8 cellular contexts compared by ENCODE assay signal in the genomic region with DNA sequence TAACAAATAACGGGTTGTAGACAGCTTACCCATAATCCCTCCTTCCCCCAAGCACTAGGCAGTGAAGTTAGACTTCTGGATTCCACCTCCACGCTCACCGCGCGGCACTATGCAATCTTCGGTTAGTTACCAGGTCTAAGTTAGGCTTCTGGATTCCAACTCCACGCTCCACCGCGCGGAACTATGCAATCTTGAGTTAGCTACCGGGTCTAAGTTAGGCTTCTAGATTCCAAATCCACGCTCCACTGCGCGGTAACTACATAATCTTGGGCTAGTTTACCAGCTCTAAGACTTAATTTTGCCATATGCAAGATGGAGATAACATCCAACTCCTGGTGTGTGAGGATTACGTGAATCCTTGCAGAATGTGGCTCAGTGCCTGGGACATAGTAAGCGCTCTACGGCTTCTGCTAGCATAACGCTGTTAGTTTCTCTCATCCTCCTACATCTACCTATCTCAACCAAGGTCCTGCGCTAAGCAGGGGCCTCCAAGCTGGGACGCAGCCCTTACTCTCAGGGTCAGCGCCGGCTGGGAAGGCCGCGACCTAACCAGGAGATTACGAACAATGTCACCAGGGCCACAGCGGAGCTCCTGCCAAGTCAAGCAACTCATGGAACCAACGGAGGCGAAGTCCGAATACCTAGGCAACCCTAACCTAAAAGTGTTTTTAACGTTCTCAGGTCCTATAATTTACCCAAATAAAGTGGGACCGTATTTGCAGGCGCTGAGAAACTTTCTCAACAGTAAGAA. TPM values are rescaled to one million over a fixed set of nuclear protein-coding genes. Genes with fewer than 3 reads are reported as not detected.
DNase-seq lines count a peak whose midpoint lies in the region; ATAC-seq, FAIRE-seq and TF ChIP-seq lines count a peak whose summit lies in the region.

No MANE protein-coding gene starts in this region.

- peaks cover 54% of the 10 kb centered on the region for H3K36me3 Mint-ChIP-seq in activated CD8-positive, alpha-beta memory T cell treated with anti-CD3 and anti-CD28 coated beads, Interleukin-2, amount 10 ng/mL, durations not matched to agents 7 days and 5 days
- peaks cover 8 to 20% (median 16%) of the 10 kb centered on the region in 3 donors for H3K36me3 Mint-ChIP-seq in immature natural killer cell

- in situ Hi-C loops in GM12878 (cut with MboI) (no loop called here), GM13977 (cut with MboI; ENCODE audit: low pct_unique_long_range_greater_than_20kb, low sequenced_read_pairs, unreplicated experiment) (no loop called here)

- POLR2A ChIA-PET in GM12878 (lab: Charles Lee): interaction anchor here (0.9 to 3.5 kb wide), 6 partner anchors 9 to 58 kb away, joined by 3 to 29 read pairs (median 4); no protein-coding TSS in a partner anchor

- intact Hi-C loops in GM12878 (cut with micrococcal nuclease; ENCODE audit: unreplicated experiment): no loop called here

- H4K20me1 ChIP-seq in GM12878 (ENCODE audit: control insufficient read depth, insufficient read depth): peaks cover 9% of the 10 kb centered on the region

- H3K4me1 ChIP-seq in NT2/D1 (ENCODE audit: insufficient read depth, insufficient read length) (peaks cover 3% of the 10 kb centered on the region), GM12878 (ENCODE audit: control insufficient read depth, insufficient read depth, low read length) (peaks cover 5% of the 10 kb centered on the region; the same call in 1 of the 2 replicates)

- 73% methylated on average over 32 of the region's 32 CpGs for WGBS in GM12878 (ENCODE audit: insufficient coverage, insufficient replicate concordance, low lambda C conversion rate, missing lambda C conversion rate)

- H3K4me2 ChIP-seq in GM12878 (ENCODE audit: control insufficient read depth, insufficient read depth): peak overlapping the region; percentile 69

- RAD21 ChIA-PET in GM12878 (lab: Charles Lee; ENCODE audit: unreplicated experiment): interaction anchor here (1.3 to 4.0 kb wide), 3 partner anchors 9 to 36 kb away, joined by 5 to 28 read pairs (median 23); partner anchors contain the start of gene KIF23

- FAIRE-seq in GM12878 (lab: Jason Lieb, UNC): peak; percentile 78

- H3K4me3 ChIP-seq in NT2/D1 (ENCODE audit: insufficient read length, low read depth) (peak overlapping the region; percentile 85), GM12878 (peak overlapping the region; percentile 69)

- CTCF ChIA-PET in activated CD8-positive, alpha-beta memory T cell treated with anti-CD3 and anti-CD28 coated beads, Interleukin-2, amount 10 ng/mL, durations not matched to agents 7 days and 5 days (lab: Charles Lee): interaction anchor here (1.0 to 4.1 kb wide), 8 partner anchors 9 to 291 kb away, joined by 3 to 78 read pairs (median 6); no protein-coding TSS in a partner anchor
- CTCF ChIA-PET in GM12878 (lab: Yijun Ruan, JAX): interaction anchor here (0.7 to 4.6 kb wide), 3 partner anchors 11 to 39 kb away, joined by 3 to 53 read pairs (median 4); no protein-coding TSS in a partner anchor

- H3K9ac ChIP-seq in NT2/D1 (ENCODE audit: insufficient read length, low read depth) (peak overlapping the region; percentile 88), GM12878 (ENCODE audit: control insufficient read depth, insufficient read depth, low read length) (peak overlapping the region; percentile 96)

- TF ChIP-seq POLR2A in GM12878 (IDR thresholded peaks at IDR 0.05; ENCODE audit: low read depth, low read length): no peak

- H3K27me3 ChIP-seq in NT2/D1 (ENCODE audit: insufficient read depth, insufficient read length) (no peaks in the 10 kb centered on the region), GM12878 (replicated peaks in 1 of 2; ENCODE audit: control insufficient read depth in 2 of 2, insufficient read depth in 2 of 2, low read length in 1 of 2) (no peaks in the 10 kb centered on the region)

- TF ChIP-seq EP300 in GM12878 (IDR thresholded peaks at IDR 0.05; ENCODE audit: borderline replicate concordance in 1 of 2, control insufficient read depth in 1 of 2, low read depth in 2 of 2, low read length in 2 of 2): no peak

- H3K79me2 ChIP-seq in GM12878 (ENCODE audit: control insufficient read depth, insufficient read depth, low read length): peaks cover 34% of the 10 kb centered on the region

- TF ChIP-seq CTCF in GM12878 (IDR thresholded peaks at IDR 0.05 in 2 of 3, conservative IDR thresholded peaks at IDR 0.05 in 1 of 3; ENCODE audit: control insufficient read depth in 2 of 3, extremely low read depth in 1 of 3, insufficient read depth in 1 of 3, low read depth in 3 of 3, low read length in 3 of 3): no peak
- TF ChIP-seq CTCF in GM13977 (IDR thresholded peaks at IDR 0.05; ENCODE audit: extremely low read depth, insufficient read depth, missing control alignments): no peak

- SMC1A ChIA-PET in GM12878 (lab: Charles Lee; ENCODE audit: uncharacterized antibody, unreplicated experiment): interaction anchor here (1.4 to 3.4 kb wide), 3 partner anchors 9 to 40 kb away, joined by 4 to 13 read pairs (median 6); no protein-coding TSS in a partner anchor

- TF ChIP-seq RAD21 in GM12878 (IDR thresholded peaks at IDR 0.05; ENCODE audit: insufficient read depth, low read depth, low read length): no peak

- peaks cover 60% of the 10 kb centered on the region for H3K36me3 ChIP-seq in NT2/D1 (ENCODE audit: insufficient read depth, insufficient read length, low read length)
- peaks cover 6 to 23% of the 10 kb centered on the region in 2 experiments for H3K36me3 ChIP-seq in GM12878 (ENCODE audit: control insufficient read depth in 2 of 2, insufficient read depth in 2 of 2, low read length in 1 of 2)

- DNase-seq in activated CD8-positive, alpha-beta memory T cell treated with anti-CD3 and anti-CD28 coated beads, Interleukin-2, amount 10 ng/mL, durations not matched to agents 7 days and 5 days: no peak
- no peak for DNase-seq in activated CD8-positive, alpha-beta memory T cell treated with anti-CD3 and anti-CD28 coated beads, Interleukin-2, amount 50 U/mL, for 48 hours
- DNase-seq in NT2/D1 (ENCODE audit: low read depth, low spot score) (no peak), GM12878 (ENCODE audit: low read depth, low spot score) (no peak), immature natural killer cell (no peak), GM13977 (ENCODE audit: low spot score) (no peak)
- DNase-seq in stimulated activated naive CD4-positive, alpha-beta T cell (lab: John Stamatoyannopoulos, UW): peak in 4 of 6 experiments; percentile 6 to 55 (median 24)

- peaks cover 36% of the 10 kb centered on the region for H3K4me1 Mint-ChIP-seq in activated CD8-positive, alpha-beta memory T cell treated with anti-CD3 and anti-CD28 coated beads, Interleukin-2, amount 10 ng/mL, durations not matched to agents 7 days and 5 days
- peaks cover 39 to 49% of the 10 kb centered on the region in 2 donors for H3K4me1 Mint-ChIP-seq in immature natural killer cell

- TSS peak; percentile 97 for BruUV-seq in GM12878 (replicated peaks; lab: Mats Ljungman, UMichigan)

- peak overlapping the region; percentile 97 for H3K4me3 Mint-ChIP-seq in activated CD8-positive, alpha-beta memory T cell treated with anti-CD3 and anti-CD28 coated beads, Interleukin-2, amount 10 ng/mL, durations not matched to agents 7 days and 5 days
- peak overlapping the region; percentile 95 to 99 (median 98) for H3K4me3 Mint-ChIP-seq in immature natural killer cell

- peak overlapping the region; percentile 99 for H3K27ac Mint-ChIP-seq in activated CD8-positive, alpha-beta memory T cell treated with anti-CD3 and anti-CD28 coated beads, Interleukin-2, amount 10 ng/mL, durations not matched to agents 7 days and 5 days
- peak overlapping the region; percentile 92 to 100 (median 98) for H3K27ac Mint-ChIP-seq in immature natural killer cell

- H3K27ac ChIP-seq in GM12878 (ENCODE audit: control insufficient read depth, insufficient read depth): peak overlapping the region; percentile 79

- peak overlapping the region; percentile 76 for H2AFZ ChIP-seq in GM12878 (ENCODE audit: control insufficient read depth, low read depth, low read length)

- H3K27me3 Mint-ChIP-seq in activated CD8-positive, alpha-beta memory T cell treated with anti-CD3 and anti-CD28 coated beads, Interleukin-2, amount 10 ng/mL, durations not matched to agents 7 days and 5 days: no peaks in the 10 kb centered on the region
- H3K27me3 Mint-ChIP-seq in immature natural killer cell (ENCODE audit: low read depth in 3 of 3): peaks cover 8 to 11% (median 10%) of the 10 kb centered on the region in 3 donors

- H3K9me3 Mint-ChIP-seq in activated CD8-positive, alpha-beta memory T cell treated with anti-CD3 and anti-CD28 coated beads, Interleukin-2, amount 10 ng/mL, durations not matched to agents 7 days and 5 days (ENCODE audit: low read depth): no peaks in the 10 kb centered on the region
- no peaks in the 10 kb centered on the region for H3K9me3 Mint-ChIP-seq in immature natural killer cell

- H3K9me3 ChIP-seq in NT2/D1 (ENCODE audit: insufficient read depth, low read length) (no peaks in the 10 kb centered on the region), GM12878 (replicated peaks; ENCODE audit: control insufficient read depth, insufficient read depth, low read length) (no peaks in the 10 kb centered on the region)

- peak; percentile 38 for ATAC-seq in activated CD8-positive, alpha-beta memory T cell treated with anti-CD3 and anti-CD28 coated beads, Interleukin-2, amount 10 ng/mL, durations not matched to agents 7 days and 5 days
- peak; percentile 40 for ATAC-seq in HG02840 (IDR thresholded peaks at IDR 0.05; ENCODE audit: low FRiP score, unreplicated experiment)
- peak; percentile 30 for ATAC-seq in GM12878

RNA-seq across cellular contexts. Expression of gene RPLP1, which starts 0.5 kb away (rescaled TPM):
- 1,000 to 10,000 TPM; 1,405 to 1,605 TPM for total RNA-seq in activated CD8-positive, alpha-beta memory T cell treated with anti-CD3 and anti-CD28 coated beads, Interleukin-2, amount 10 ng/mL, durations not matched to agents 7 days and 5 days
- 90.8 and 93.4 TPM in 2 replicates for total RNA-seq in GM12878 (2013; cell fraction: nucleolus; rRNA removed)
- total RNA-seq in GM12878 (2014; rRNA removed) (625 and 839 TPM in 2 replicates), GM12878 (2014; rRNA removed; fragmentation: Illumina TruSeq; extraction: Trizol) (179 and 217 TPM in 2 replicates), GM12878 (2021) (3,098 and 3,322 TPM in 2 replicates)
- polyA plus RNA-seq in GM12878 (2011; ENCODE audit: low read depth): 3,422 TPM
- polyA plus RNA-seq in GM12878 (2011; rRNA removed) (273 and 714 TPM in 2 replicates), GM12878 (2014; fragmentation: Illumina TruSeq; extraction: Trizol) (76.7 and 613 TPM in 2 replicates), GM12878 (2014; fragmentation: Nextera tagmentation; extraction: Ambion mirVana) (1,000 to 10,000 TPM; 3,000 to 3,095 TPM), GM12878 (2014; rRNA removed) (1,499 and 1,975 TPM in 2 replicates), GM12878 (2016; fragmentation: Nextera tagmentation; extraction: Ambion mirVana) (1,000 to 10,000 TPM; 1,830 to 1,844 TPM), immature natural killer cell (1,000 to 10,000 TPM in 2 of 3 donors, 100 to 1,000 TPM in 1; 537 to 1,740 (median 1,337) TPM)
- polyA plus RNA-seq in GM12878 (2011; cell fraction: cytosol; rRNA removed): 1,433 and 1,838 TPM in 2 replicates
- 589 and 737 TPM in 2 replicates for polyA plus RNA-seq in GM12878 (2011; cell fraction: nucleus; rRNA removed)
- 3,045 and 3,866 TPM in 2 replicates for polyA plus RNA-seq in GM12878 (2012)
- 400 and 589 TPM in 2 replicates for polyA minus RNA-seq in GM12878 (2011; rRNA and poly(A)+ RNA removed)
- 1,896 and 1,986 TPM in 2 replicates for polyA minus RNA-seq in GM12878 (2011; cell fraction: cytosol; rRNA and poly(A)+ RNA removed)
- polyA minus RNA-seq in GM12878 (2011; cell fraction: nucleus; rRNA and poly(A)+ RNA removed): 186 and 241 TPM in 2 replicates

RNA-seq across cellular contexts. Expression of gene KIF23, which starts 38.0 kb away (rescaled TPM):
- total RNA-seq in activated CD8-positive, alpha-beta memory T cell treated with anti-CD3 and anti-CD28 coated beads, Interleukin-2, amount 10 ng/mL, durations not matched to agents 7 days and 5 days: 10 to 100 TPM; 70.9 to 81.1 TPM
- total RNA-seq in GM12878 (2013; cell fraction: nucleolus; rRNA removed): 71.5 and 74.1 TPM in 2 replicates
- 45.2 and 48.9 TPM in 2 replicates for total RNA-seq in GM12878 (2014; rRNA removed)
- total RNA-seq in GM12878 (2014; rRNA removed; fragmentation: Illumina TruSeq; extraction: Trizol): 59.9 and 62.5 TPM in 2 replicates
- total RNA-seq in GM12878 (2021): 40.6 and 43.1 TPM in 2 replicates
- polyA plus RNA-seq in GM12878 (2011; ENCODE audit: low read depth): 16.9 TPM
- polyA plus RNA-seq in GM12878 (2011; rRNA removed): 43.6 and 44.3 TPM in 2 replicates
- polyA plus RNA-seq in GM12878 (2011; cell fraction: cytosol; rRNA removed): 16.4 and 23.2 TPM in 2 replicates
- 114 and 116 TPM in 2 replicates for polyA plus RNA-seq in GM12878 (2011; cell fraction: nucleus; rRNA removed)
- 22.3 and 23.9 TPM in 2 replicates for polyA plus RNA-seq in GM12878 (2012)
- polyA plus RNA-seq in GM12878 (2014; fragmentation: Illumina TruSeq; extraction: Trizol): 59.0 and 64.3 TPM in 2 replicates
- 10 to 100 TPM; 28.0 to 32.8 TPM for polyA plus RNA-seq in GM12878 (2014; fragmentation: Nextera tagmentation; extraction: Ambion mirVana)
- polyA plus RNA-seq in GM12878 (2014; rRNA removed): 38.6 and 48.0 TPM in 2 replicates
- polyA plus RNA-seq in GM12878 (2016; fragmentation: Nextera tagmentation; extraction: Ambion mirVana): 10 to 100 TPM; 54.3 to 56.6 TPM
- 25.3 and 39.8 TPM in 2 replicates for polyA minus RNA-seq in GM12878 (2011; rRNA and poly(A)+ RNA removed)
- polyA minus RNA-seq in GM12878 (2011; cell fraction: cytosol; rRNA and poly(A)+ RNA removed): 14.2 and 22.6 TPM in 2 replicates
- polyA minus RNA-seq in GM12878 (2011; cell fraction: nucleus; rRNA and poly(A)+ RNA removed): 30.0 and 36.8 TPM in 2 replicates
- polyA plus RNA-seq in immature natural killer cell: under 1 TPM in 2 of 3 donors, not detected in 1; 0.36 to 0.81 TPM

Comparison
In these comparisons a context has a peak if more than half of its experiments do, and no peak if none do; other contexts are left out.
1. DNase-seq: peak in stimulated activated naive CD4-positive, alpha-beta T cell (4 of 6); none in activated CD8-positive, alpha-beta memory T cell treated with anti-CD3 and anti-CD28 coated beads, Interleukin-2, amount 10 ng/mL, durations not matched to agents 7 days and 5 days (single experiment), activated CD8-positive, alpha-beta memory T cell treated with anti-CD3 and anti-CD28 coated beads, Interleukin-2, amount 50 U/mL, for 48 hours (single experiment), NT2/D1 (single experiment), GM12878 (single experiment), immature natural killer cell (0 of 3) and GM13977 (single experiment).
2. Peak in every context shown above with its lines, with median percentiles within 50 percentile points of each other: ATAC-seq.